ENCODE assay signal across 1 cellular context in the genomic region with DNA sequence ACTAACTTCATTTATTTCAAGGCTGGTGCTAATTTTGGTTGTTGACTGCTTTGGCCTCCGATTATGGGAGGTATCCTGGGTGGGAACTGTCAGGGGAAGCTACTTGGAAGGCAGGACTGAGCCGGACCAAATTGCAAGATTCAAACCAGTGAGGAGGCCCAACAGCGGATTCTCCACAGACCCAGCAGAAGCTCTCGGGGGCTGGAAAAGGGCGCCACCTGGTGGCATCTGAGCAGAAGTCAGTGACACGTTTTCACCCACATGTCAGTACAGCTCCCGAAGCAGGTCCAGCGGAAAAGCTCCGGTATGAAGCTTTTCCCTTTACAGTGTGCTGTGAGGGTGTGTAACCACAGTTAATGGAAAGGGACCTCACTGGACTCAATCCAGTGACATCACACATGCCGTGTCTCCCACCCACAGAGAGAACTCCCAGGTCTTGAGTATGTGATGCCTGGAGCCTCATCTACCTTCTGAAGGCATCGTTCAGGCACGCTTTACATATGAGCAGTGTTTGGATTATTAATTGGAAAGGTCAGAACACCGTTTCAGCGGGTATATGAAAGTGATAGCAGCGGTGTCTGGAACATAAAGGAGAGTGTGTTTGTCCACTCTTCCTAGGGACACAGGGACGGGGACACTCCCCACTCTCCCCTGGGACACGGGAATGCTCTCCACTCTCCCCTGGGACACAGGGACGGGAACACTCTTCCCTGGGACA.
TF ChIP-seq lines count a peak whose summit lies in the region.

No MANE protein-coding gene starts in this region.

TF ChIP-seq in K562, 482 proteins besides CTCF, POLR2A, EP300 and RAD21 (continued from another document):
- TF ChIP-seq, protein P1, sequence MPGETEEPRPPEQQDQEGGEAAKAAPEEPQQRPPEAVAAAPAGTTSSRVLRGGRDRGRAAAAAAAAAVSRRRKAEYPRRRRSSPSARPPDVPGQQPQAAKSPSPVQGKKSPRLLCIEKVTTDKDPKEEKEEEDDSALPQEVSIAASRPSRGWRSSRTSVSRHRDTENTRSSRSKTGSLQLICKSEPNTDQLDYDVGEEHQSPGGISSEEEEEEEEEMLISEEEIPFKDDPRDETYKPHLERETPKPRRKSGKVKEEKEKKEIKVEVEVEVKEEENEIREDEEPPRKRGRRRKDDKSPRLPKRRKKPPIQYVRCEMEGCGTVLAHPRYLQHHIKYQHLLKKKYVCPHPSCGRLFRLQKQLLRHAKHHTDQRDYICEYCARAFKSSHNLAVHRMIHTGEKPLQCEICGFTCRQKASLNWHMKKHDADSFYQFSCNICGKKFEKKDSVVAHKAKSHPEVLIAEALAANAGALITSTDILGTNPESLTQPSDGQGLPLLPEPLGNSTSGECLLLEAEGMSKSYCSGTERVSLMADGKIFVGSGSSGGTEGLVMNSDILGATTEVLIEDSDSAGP (CRISPR knock-in tag; IDR thresholded peaks at IDR 0.05): no peak
- TF ChIP-seq, protein P2, sequence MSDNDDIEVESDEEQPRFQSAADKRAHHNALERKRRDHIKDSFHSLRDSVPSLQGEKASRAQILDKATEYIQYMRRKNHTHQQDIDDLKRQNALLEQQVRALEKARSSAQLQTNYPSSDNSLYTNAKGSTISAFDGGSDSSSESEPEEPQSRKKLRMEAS (CRISPR knock-in tag; IDR thresholded peaks at IDR 0.05): peak; percentile 51; the same call in 1 of the 2 replicates
- TF ChIP-seq SETDB1 (IDR thresholded peaks at IDR 0.05; ENCODE audit: low read length) (no peak), ZKSCAN1 (IDR thresholded peaks at IDR 0.05; ENCODE audit: low read depth, low read length) (no peak), OTX1 (CRISPR knock-in tag; IDR thresholded peaks at IDR 0.05) (no peak), E2F3 (CRISPR knock-in tag; IDR thresholded peaks at IDR 0.05) (no peak), SAFB (IDR thresholded peaks at IDR 0.05; ENCODE audit: borderline replicate concordance, low read depth, low read length) (no peak), BHLHE40 (IDR thresholded peaks at IDR 0.05; ENCODE audit: low read length) (0 out of 2 replicates have a peak, but pooled peaks have one; percentile 56), MYBL2 (IDR thresholded peaks at IDR 0.05; ENCODE audit: low read depth) (no peak), MYBL2 (CRISPR knock-in tag; IDR thresholded peaks at IDR 0.05; ENCODE audit: borderline replicate concordance) (no peak), CXXC5 (CRISPR knock-in tag; IDR thresholded peaks at IDR 0.05) (no peak)
